ENCODE assay signal across 3 cellular contexts in genomic region chr13:60981407-60981806, GRCh38.
"Had no signal": no experiment of that assay in that cellular context is flagged by ENCODE, and none has a peak within 500 bp of the region (broad histone marks: within the 10 kb centered on the region; RNA-seq: fewer than 3 reads in every experiment).

No MANE protein-coding gene starts in this region.

- H3K4me3 ChIP-seq: GM12878 had no signal

- ATAC-seq: GM12878 had no signal

- DNase-seq: GDM1, GF-D8 had no signal
